8 cellular contexts compared by ENCODE assay signal in genomic region chr7:128829391-128830166, GRCh38. TPM values are rescaled to one million over a fixed set of nuclear protein-coding genes. Genes with fewer than 3 reads are reported as not detected.
DNase-seq lines count a peak whose midpoint lies in the region; ATAC-seq and TF ChIP-seq lines count a peak whose summit lies in the region.

No MANE protein-coding gene starts in this region.

- H3K36me3 ChIP-seq in CD4-positive, alpha-beta memory T cell (ENCODE audit: insufficient read depth, low read length), result no peaks in the 10 kb centered on the region

- no peaks in the 10 kb centered on the region for H3K9me3 Mint-ChIP-seq in CD4-positive, alpha-beta memory T cell
- H3K9me3 Mint-ChIP-seq in endothelial cell (ENCODE audit: unreplicated experiment) (no peaks in the 10 kb centered on the region), neural crest cell (no peaks in the 10 kb centered on the region)

- H3K4me3 Mint-ChIP-seq in CD4-positive, alpha-beta memory T cell, result peak overlapping the region; percentile 31 to 75 (median 68)
- H3K4me3 Mint-ChIP-seq in endothelial cell (ENCODE audit: unreplicated experiment) (peak overlapping the region; percentile 56), neural crest cell (peak overlapping the region; percentile 56)

- H3K4me3 ChIP-seq in CD4-positive, alpha-beta memory T cell (ENCODE audit: low read length in 2 of 2), result no peak overlapping the region

- H3K27ac Mint-ChIP-seq in CD4-positive, alpha-beta memory T cell, result peak overlapping the region in 1 of 7 donors; percentile 19
- H3K27ac Mint-ChIP-seq in endothelial cell (ENCODE audit: unreplicated experiment), result no peak overlapping the region
- H3K27ac Mint-ChIP-seq in neural crest cell (ENCODE audit: unreplicated experiment), result no peak overlapping the region

- no peaks in the 10 kb centered on the region for H3K9me3 ChIP-seq in CD4-positive, alpha-beta memory T cell (ENCODE audit: control insufficient read depth in 1 of 2, low read length in 2 of 2)

- no peak for DNase-seq in CD4-positive, alpha-beta memory T cell
- DNase-seq in NCI-H226 (peak; percentile 92), endothelial cell (ENCODE audit: low spot score) (no peak), neural crest cell (ENCODE audit: low read depth, low spot score) (no peak), superior temporal gyrus (ENCODE audit: extremely low spot score) (no peak)
- DNase-seq in activated CD4-positive, CD25-positive, alpha-beta regulatory T cell (lab: John Stamatoyannopoulos, UW), result no peak

- H3K4me1 Mint-ChIP-seq in CD4-positive, alpha-beta memory T cell, result peaks cover 7 to 14% (median 9%) of the 10 kb centered on the region in 4 donors
- H3K4me1 Mint-ChIP-seq in endothelial cell (ENCODE audit: unreplicated experiment), result peaks cover 8% of the 10 kb centered on the region
- H3K4me1 Mint-ChIP-seq in neural crest cell, result peaks cover 24% of the 10 kb centered on the region

- POLR2A ChIA-PET in CD4-positive, alpha-beta memory T cell (lab: Charles Lee; ENCODE audit: partially characterized antibody), result no interaction called here

- ATAC-seq in GM21381 (IDR thresholded peaks at IDR 0.05; ENCODE audit: unreplicated experiment), result no peak
- ATAC-seq in GM18520 (IDR thresholded peaks at IDR 0.05; ENCODE audit: unreplicated experiment), result no peak

- intact Hi-C loops in CD4-positive, alpha-beta memory T cell (cut with micrococcal nuclease), result no loop called here

- peaks cover 19% of the 10 kb centered on the region for H3K4me1 ChIP-seq in CD4-positive, alpha-beta memory T cell (ENCODE audit: insufficient read depth, low read length)

- H3K36me3 Mint-ChIP-seq in CD4-positive, alpha-beta memory T cell, result no peaks in the 10 kb centered on the region
- H3K36me3 Mint-ChIP-seq in endothelial cell (ENCODE audit: low read depth, unreplicated experiment), result no peaks in the 10 kb centered on the region
- no peaks in the 10 kb centered on the region for H3K36me3 Mint-ChIP-seq in neural crest cell (ENCODE audit: low read depth)

- H3K27me3 Mint-ChIP-seq in CD4-positive, alpha-beta memory T cell, result peaks cover 21 to 37% of the 10 kb centered on the region in 2 donors
- H3K27me3 Mint-ChIP-seq in endothelial cell (ENCODE audit: unreplicated experiment) (peaks cover 11% of the 10 kb centered on the region), neural crest cell (ENCODE audit: low read depth) (peaks cover 42% of the 10 kb centered on the region)

- CTCF ChIA-PET in CD4-positive, alpha-beta memory T cell (lab: Charles Lee; ENCODE audit: partially characterized antibody), result interaction anchor here (1.2 kb wide), 1 partner anchor 11 kb away, joined by 3 read pairs; no protein-coding TSS in a partner anchor

- TF ChIP-seq CTCF in endothelial cell (IDR thresholded peaks at IDR 0.05; ENCODE audit: unreplicated experiment) (no peak), neural crest cell (conservative IDR thresholded peaks at IDR 0.05) (no peak)

- peaks cover 13% of the 10 kb centered on the region for H3K27me3 ChIP-seq in CD4-positive, alpha-beta memory T cell (ENCODE audit: insufficient read depth, low read length)

- no peak overlapping the region for H3K27ac ChIP-seq in CD4-positive, alpha-beta memory T cell (ENCODE audit: low read depth, low read length)

RNA-seq across cellular contexts. Expression of gene FLNC, which starts 0.6 kb away (rescaled TPM):
- under 1 TPM in 1 of 2 experiments, not detected in 1; 0.06 TPM for total RNA-seq in CD4-positive, alpha-beta memory T cell
- polyA plus RNA-seq in CD4-positive, alpha-beta memory T cell, result not detected
- total RNA-seq in endothelial cell (ENCODE audit: unreplicated experiment), result 7.7 TPM
- 5.3 and 5.6 TPM in 2 replicates for total RNA-seq in neural crest cell

RNA-seq across cellular contexts. Expression of gene ATP6V1F, which starts 33.1 kb away (rescaled TPM):
- 10 to 100 TPM; 74.6 to 75.5 TPM for total RNA-seq in CD4-positive, alpha-beta memory T cell
- polyA plus RNA-seq in CD4-positive, alpha-beta memory T cell, result 100 to 1,000 TPM; 274 to 392 TPM
- total RNA-seq in endothelial cell (ENCODE audit: unreplicated experiment) (132 TPM), neural crest cell (144 and 149 TPM in 2 replicates)

RNA-seq across cellular contexts. Expression of gene CCDC136, which starts 37.8 kb away (rescaled TPM):
- 10 to 100 TPM; 18.3 to 20.4 TPM for total RNA-seq in CD4-positive, alpha-beta memory T cell
- 1 to 10 TPM in 1 of 2 donors, not detected in 1; 3.4 TPM for polyA plus RNA-seq in CD4-positive, alpha-beta memory T cell
- total RNA-seq in endothelial cell (ENCODE audit: unreplicated experiment) (31.5 TPM), neural crest cell (70.6 and 72.2 TPM in 2 replicates)

RNA-seq across cellular contexts. Expression of gene OPN1SW, which starts 54.0 kb away (rescaled TPM):
- total RNA-seq in CD4-positive, alpha-beta memory T cell, result not detected
- polyA plus RNA-seq in CD4-positive, alpha-beta memory T cell, result not detected
- not detected for total RNA-seq in endothelial cell (ENCODE audit: unreplicated experiment)
- total RNA-seq in neural crest cell, result not detected in 2 replicates
